ENCODE assay signal across 13 cellular contexts in the genomic region with DNA sequence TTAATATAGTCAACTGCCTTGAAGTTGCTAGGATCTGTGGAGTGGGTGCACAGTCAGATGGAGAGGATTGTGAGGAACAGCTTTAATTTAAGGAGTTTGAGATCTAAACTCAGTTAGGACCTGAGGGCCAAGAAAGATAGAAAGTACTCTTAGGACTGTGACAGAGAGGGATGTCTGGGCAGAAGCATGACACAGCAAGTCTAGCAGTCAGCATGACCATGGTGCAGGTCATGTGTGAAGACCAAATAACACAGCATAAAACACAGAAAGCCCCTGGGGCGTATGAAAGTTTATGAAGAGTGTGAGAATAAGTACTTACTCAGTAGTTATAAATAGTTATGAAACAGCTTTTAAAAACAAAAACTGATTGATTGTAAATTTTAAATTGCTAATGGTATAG.
DNase-seq lines count a peak whose midpoint lies in the region; ATAC-seq, FAIRE-seq and TF ChIP-seq lines count a peak whose summit lies in the region.
"Had no signal": no experiment of that assay in that cellular context is flagged by ENCODE, and none has a peak within 500 bp of the region (broad histone marks: within the 10 kb centered on the region; RNA-seq: fewer than 3 reads in every experiment).

No MANE protein-coding gene starts in this region.

- BruUV-seq in K562 (replicated peaks; lab: Mats Ljungman, UMichigan) = no TSS peak

- peaks cover 0 to 14% of the 10 kb centered on the region in 2 experiments; a peak in 2 of 5 replicates for H3K4me1 ChIP-seq in K562 (replicated peaks in 1 of 2; ENCODE audit: control insufficient read depth in 2 of 2, insufficient read depth in 2 of 2, low read length in 2 of 2)
- no peaks in the 10 kb centered on the region for H3K4me1 ChIP-seq in right cardiac atrium (ENCODE audit: control insufficient read depth, insufficient read depth, low read length)

- H3K9me3 ChIP-seq in K562 (replicated peaks; ENCODE audit: control insufficient read depth, insufficient read depth, low read depth, low read length) (no peaks in the 10 kb centered on the region), right cardiac atrium (ENCODE audit: control insufficient read depth, low read length) (no peaks in the 10 kb centered on the region)
- H3K9me3 ChIP-seq: thoracic aorta had no signal

- TF ChIP-seq POLR2A in K562 (conservative IDR thresholded peaks at IDR 0.05) = no peak

- 0 out of 2 replicates have a peak, but pooled peaks have one; percentile 19 for TF ChIP-seq EP300 in K562 (IDR thresholded peaks at IDR 0.05; ENCODE audit: low read length)

- H3K36me3 ChIP-seq in K562 (ENCODE audit: control insufficient read depth, insufficient read depth, low read length) = peaks cover 3% of the 10 kb centered on the region; the same call in 1 of the 3 replicates

- no peaks in the 10 kb centered on the region for H3K4me1 Mint-ChIP-seq in activated CD4-positive, alpha-beta T cell treated with anti-CD3 and anti-CD28 coated beads, Interleukin-2, amount 10 ng/mL, durations not matched to agents 7 days and 5 days
- H3K4me1 Mint-ChIP-seq in activated CD8-positive, alpha-beta T cell treated with anti-CD3 and anti-CD28 coated beads for 36 hours (ENCODE audit: low read depth) = no peaks in the 10 kb centered on the region
- H3K4me1 Mint-ChIP-seq: activated B cell treated with CpG ODN at 0.5 μM for 24 hours; activated naive CD4-positive, alpha-beta T cell treated with anti-CD3 and anti-CD28 coated beads, Interleukin-2, amount 50 U/mL, for 24 hours; CD14-positive monocyte; naive thymus-derived CD8-positive, alpha-beta T cell had no signal

- intact Hi-C loops in K562 (cut with micrococcal nuclease) = no loop called here
- intact Hi-C loops in activated CD8-positive, alpha-beta T cell treated with anti-CD3 and anti-CD28 coated beads for 36 hours (cut with micrococcal nuclease) = no loop called here
- intact Hi-C loops in right cardiac atrium (cut with DNase I) = loop anchor here in 1 of 4 donors (10.0 kb wide), 1 partner anchor 104 kb away; a partner anchor contains a TSS

- POLR2A ChIA-PET in K562 (lab: Yijun Ruan, JAX) = interaction anchor here (1.5 to 2.3 kb wide), 2 partner anchors 9 to 11 kb away, joined by 3 to 9 read pairs; no protein-coding TSS in a partner anchor
- POLR2A ChIA-PET in activated CD4-positive, alpha-beta T cell treated with anti-CD3 and anti-CD28 coated beads, Interleukin-2, amount 10 ng/mL, durations not matched to agents 7 days and 5 days (lab: Charles Lee) = no interaction called here
- POLR2A ChIA-PET in activated CD8-positive, alpha-beta T cell treated with anti-CD3 and anti-CD28 coated beads for 36 hours (lab: Charles Lee) = no interaction called here

- no peaks in the 10 kb centered on the region for H3K9me1 ChIP-seq in K562 (ENCODE audit: control insufficient read depth, insufficient read depth, low read length)

- no peaks in the 10 kb centered on the region for H3K27me3 ChIP-seq in K562 (ENCODE audit: control insufficient read depth in 2 of 2, insufficient read depth in 2 of 2, low read length in 2 of 2)
- H3K27me3 ChIP-seq in right cardiac atrium (ENCODE audit: control insufficient read depth, insufficient read depth) = no peaks in the 10 kb centered on the region

- H3K4me2 ChIP-seq in K562 (ENCODE audit: insufficient read depth, low read length) = no peak overlapping the region

- no peak overlapping the region; a peak in 1 of 4 replicates for H3K9ac ChIP-seq in K562 (ENCODE audit: insufficient read depth in 1 of 2, low read depth in 2 of 2, low read length in 2 of 2)

- H3K4me3 Mint-ChIP-seq in activated CD4-positive, alpha-beta T cell treated with anti-CD3 and anti-CD28 coated beads, Interleukin-2, amount 10 ng/mL, durations not matched to agents 7 days and 5 days = no peak overlapping the region
- H3K4me3 Mint-ChIP-seq in activated CD8-positive, alpha-beta T cell treated with anti-CD3 and anti-CD28 coated beads for 36 hours = no peak overlapping the region
- H3K4me3 Mint-ChIP-seq: activated B cell treated with CpG ODN at 0.5 μM for 24 hours; activated naive CD4-positive, alpha-beta T cell treated with anti-CD3 and anti-CD28 coated beads, Interleukin-2, amount 50 U/mL, for 24 hours; CD14-positive monocyte; naive thymus-derived CD8-positive, alpha-beta T cell had no signal

- 65% methylated on average over 1 of the region's 1 CpG for WGBS in K562 (ENCODE audit: insufficient coverage, low coverage, missing lambda C conversion rate)
- WGBS in right cardiac atrium = 92% methylated on average over 1 of the region's 1 CpG

- no peaks in the 10 kb centered on the region for H3K9me3 Mint-ChIP-seq in activated CD4-positive, alpha-beta T cell treated with anti-CD3 and anti-CD28 coated beads, Interleukin-2, amount 10 ng/mL, durations not matched to agents 7 days and 5 days
- no peaks in the 10 kb centered on the region for H3K9me3 Mint-ChIP-seq in activated CD8-positive, alpha-beta T cell treated with anti-CD3 and anti-CD28 coated beads for 36 hours
- H3K9me3 Mint-ChIP-seq: activated B cell treated with CpG ODN at 0.5 μM for 24 hours; activated naive CD4-positive, alpha-beta T cell treated with anti-CD3 and anti-CD28 coated beads, Interleukin-2, amount 50 U/mL, for 24 hours; CD14-positive monocyte; naive thymus-derived CD8-positive, alpha-beta T cell had no signal

- H3K79me2 ChIP-seq in K562 (ENCODE audit: control insufficient read depth, insufficient read depth, low read length) = no peaks in the 10 kb centered on the region

- TF ChIP-seq RAD21 in K562 (CRISPR knock-in tag; conservative IDR thresholded peaks at IDR 0.05 in 1 of 2, IDR thresholded peaks at IDR 0.05 in 1 of 2) = no peak

- no peak overlapping the region for H3K4me3 ChIP-seq in K562
- H3K4me3 ChIP-seq in right cardiac atrium (ENCODE audit: low read length) = no peak overlapping the region
- H3K4me3 ChIP-seq: thoracic aorta had no signal

- CTCF ChIA-PET in K562 (lab: Yijun Ruan, JAX; ENCODE audit: low intra/inter-chr PET ratio) = no interaction called here
- CTCF ChIA-PET in activated CD4-positive, alpha-beta T cell treated with anti-CD3 and anti-CD28 coated beads, Interleukin-2, amount 10 ng/mL, durations not matched to agents 7 days and 5 days (lab: Charles Lee) = no interaction called here
- CTCF ChIA-PET in activated CD8-positive, alpha-beta T cell treated with anti-CD3 and anti-CD28 coated beads for 36 hours (lab: Charles Lee) = no interaction called here

- no peaks in the 10 kb centered on the region for H3K27me3 Mint-ChIP-seq in activated CD4-positive, alpha-beta T cell treated with anti-CD3 and anti-CD28 coated beads, Interleukin-2, amount 10 ng/mL, durations not matched to agents 7 days and 5 days
- no peaks in the 10 kb centered on the region for H3K27me3 Mint-ChIP-seq in activated CD8-positive, alpha-beta T cell treated with anti-CD3 and anti-CD28 coated beads for 36 hours
- H3K27me3 Mint-ChIP-seq: activated B cell treated with CpG ODN at 0.5 μM for 24 hours; activated naive CD4-positive, alpha-beta T cell treated with anti-CD3 and anti-CD28 coated beads, Interleukin-2, amount 50 U/mL, for 24 hours; naive thymus-derived CD8-positive, alpha-beta T cell had no signal

- peak; percentile 93 for ATAC-seq in GM21360 (IDR thresholded peaks at IDR 0.05; ENCODE audit: unreplicated experiment)
- peak; percentile 57 for ATAC-seq in HG03060 (IDR thresholded peaks at IDR 0.05; ENCODE audit: low read depth, unreplicated experiment)
- peak; percentile 95 for ATAC-seq in K562
- no peak for ATAC-seq in activated CD8-positive, alpha-beta T cell treated with anti-CD3 and anti-CD28 coated beads for 36 hours
- no peak for ATAC-seq in right cardiac atrium
- ATAC-seq: naive thymus-derived CD8-positive, alpha-beta T cell had no signal

- H3K27ac ChIP-seq in K562 (ENCODE audit: extremely low read depth, low read depth, low read length) = peak overlapping the region; percentile 24; the same call in 2 of the 3 replicates
- H3K27ac ChIP-seq in right cardiac atrium (ENCODE audit: low read length) = no peak overlapping the region
- H3K27ac ChIP-seq: thoracic aorta had no signal

- H4K20me1 ChIP-seq in K562 (replicated peaks; ENCODE audit: control insufficient read depth, insufficient read depth, low read length) = no peaks in the 10 kb centered on the region

- DNase-seq in GM13977 (ENCODE audit: low spot score) (peak; percentile 42), K562 (ENCODE audit: extremely low read depth in 1 of 4, low spot score in 3 of 4) (peak; percentile 30 to 78 (median 54)), right cardiac atrium (no peak), dedifferentiated amniotic fluid mesenchymal stem cell (ENCODE audit: extremely low spot score) (no peak)
- no peak for DNase-seq in activated CD4-positive, alpha-beta T cell treated with anti-CD3 and anti-CD28 coated beads, Interleukin-2, amount 10 ng/mL, durations not matched to agents 7 days and 5 days
- no peak for DNase-seq in activated CD8-positive, alpha-beta T cell treated with anti-CD3 and anti-CD28 coated beads for 36 hours
- DNase-seq: activated B cell treated with CpG ODN at 0.5 μM for 24 hours; naive thymus-derived CD8-positive, alpha-beta T cell had no signal

- in situ Hi-C loops in GM13977 (cut with MboI; ENCODE audit: low pct_unique_long_range_greater_than_20kb, low sequenced_read_pairs, unreplicated experiment) (no loop called here), K562 (cut with MboI) (no loop called here)

- FAIRE-seq in K562 (lab: Jason Lieb, UNC) = peak; percentile 85

- H3K27ac Mint-ChIP-seq in activated CD4-positive, alpha-beta T cell treated with anti-CD3 and anti-CD28 coated beads, Interleukin-2, amount 10 ng/mL, durations not matched to agents 7 days and 5 days = no peak overlapping the region
- H3K27ac Mint-ChIP-seq in activated CD8-positive, alpha-beta T cell treated with anti-CD3 and anti-CD28 coated beads for 36 hours = no peak overlapping the region
- H3K27ac Mint-ChIP-seq: activated B cell treated with CpG ODN at 0.5 μM for 24 hours; activated naive CD4-positive, alpha-beta T cell treated with anti-CD3 and anti-CD28 coated beads, Interleukin-2, amount 50 U/mL, for 24 hours; naive thymus-derived CD8-positive, alpha-beta T cell had no signal

- TF ChIP-seq CTCF in GM13977 (IDR thresholded peaks at IDR 0.05; ENCODE audit: extremely low read depth, insufficient read depth, missing control alignments) (no peak), K562 (IDR thresholded peaks at IDR 0.05 in 2 of 3, conservative IDR thresholded peaks at IDR 0.05 in 1 of 3; ENCODE audit: insufficient read depth in 2 of 3, low read depth in 1 of 3, low read length in 3 of 3) (no peak)
- no peak for TF ChIP-seq CTCF in activated CD8-positive, alpha-beta T cell treated with anti-CD3 and anti-CD28 coated beads for 36 hours (IDR thresholded peaks at IDR 0.05)

- H2AFZ ChIP-seq in K562 (ENCODE audit: low read depth, low read length) = peak overlapping the region; percentile 30; the same call in 1 of the 2 replicates

- H3K36me3 Mint-ChIP-seq in activated CD4-positive, alpha-beta T cell treated with anti-CD3 and anti-CD28 coated beads, Interleukin-2, amount 10 ng/mL, durations not matched to agents 7 days and 5 days (ENCODE audit: low read depth) = peaks cover 2% of the 10 kb centered on the region
- H3K36me3 Mint-ChIP-seq in activated CD8-positive, alpha-beta T cell treated with anti-CD3 and anti-CD28 coated beads for 36 hours (ENCODE audit: low read depth) = peaks cover 5% of the 10 kb centered on the region

TF ChIP-seq in K562, 482 proteins besides CTCF, POLR2A, EP300 and RAD21 (continues in another document):
- no peak for TF ChIP-seq RAD51 (IDR thresholded peaks at IDR 0.05; ENCODE audit: borderline replicate concordance, low read depth)
- TF ChIP-seq GABPB2 (CRISPR knock-in tag; conservative IDR thresholded peaks at IDR 0.05) = no peak

Comparison
In these comparisons a context has a peak if more than half of its experiments do, and no peak if none do; other contexts are left out.
1. DNase-seq: peak in GM13977 (single experiment) and K562 (4 of 4); none in activated CD4-positive, alpha-beta T cell treated with anti-CD3 and anti-CD28 coated beads, Interleukin-2, amount 10 ng/mL, durations not matched to agents 7 days and 5 days (single experiment), activated CD8-positive, alpha-beta T cell treated with anti-CD3 and anti-CD28 coated beads for 36 hours (single experiment), right cardiac atrium (0 of 3) and dedifferentiated amniotic fluid mesenchymal stem cell (single experiment).
2. ATAC-seq: peak in GM21360 (single experiment), HG03060 (single experiment) and K562 (single experiment); none in activated CD8-positive, alpha-beta T cell treated with anti-CD3 and anti-CD28 coated beads for 36 hours (single experiment) and right cardiac atrium (0 of 2).